1 cellular context compared by ENCODE assay signal in the genomic region with DNA sequence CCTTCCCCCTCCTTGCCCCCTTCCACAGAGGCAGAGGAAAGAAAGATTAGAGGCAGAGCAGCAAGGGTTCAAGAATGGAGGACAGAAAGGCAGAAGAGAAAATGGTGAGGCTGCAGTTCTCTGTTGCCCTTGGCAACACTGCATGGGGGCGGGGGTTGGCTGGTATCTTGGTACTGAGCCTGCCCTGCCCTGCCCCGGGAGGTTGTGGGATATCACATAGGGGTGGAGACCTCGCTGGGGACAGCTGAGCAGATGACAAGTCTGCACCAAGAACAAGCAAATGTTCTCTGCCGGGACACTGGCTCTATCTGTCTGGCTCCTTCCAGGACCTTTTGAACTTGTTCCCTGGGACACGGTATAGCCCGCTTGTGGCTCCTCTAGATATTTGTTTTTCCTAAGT.
TF ChIP-seq lines count a peak whose summit lies in the region.

No MANE protein-coding gene starts in this region.

TF ChIP-seq in GM23338, 12 proteins besides CTCF, POLR2A, EP300 and RAD21 (continued from another document):
- TF ChIP-seq CREB1 (CRISPR knock-in tag; IDR thresholded peaks at IDR 0.05; ENCODE audit: low read depth) (no peak), STAT1 (IDR thresholded peaks at IDR 0.05; ENCODE audit: unreplicated experiment) (no peak)
- TF ChIP-seq, protein P1, sequence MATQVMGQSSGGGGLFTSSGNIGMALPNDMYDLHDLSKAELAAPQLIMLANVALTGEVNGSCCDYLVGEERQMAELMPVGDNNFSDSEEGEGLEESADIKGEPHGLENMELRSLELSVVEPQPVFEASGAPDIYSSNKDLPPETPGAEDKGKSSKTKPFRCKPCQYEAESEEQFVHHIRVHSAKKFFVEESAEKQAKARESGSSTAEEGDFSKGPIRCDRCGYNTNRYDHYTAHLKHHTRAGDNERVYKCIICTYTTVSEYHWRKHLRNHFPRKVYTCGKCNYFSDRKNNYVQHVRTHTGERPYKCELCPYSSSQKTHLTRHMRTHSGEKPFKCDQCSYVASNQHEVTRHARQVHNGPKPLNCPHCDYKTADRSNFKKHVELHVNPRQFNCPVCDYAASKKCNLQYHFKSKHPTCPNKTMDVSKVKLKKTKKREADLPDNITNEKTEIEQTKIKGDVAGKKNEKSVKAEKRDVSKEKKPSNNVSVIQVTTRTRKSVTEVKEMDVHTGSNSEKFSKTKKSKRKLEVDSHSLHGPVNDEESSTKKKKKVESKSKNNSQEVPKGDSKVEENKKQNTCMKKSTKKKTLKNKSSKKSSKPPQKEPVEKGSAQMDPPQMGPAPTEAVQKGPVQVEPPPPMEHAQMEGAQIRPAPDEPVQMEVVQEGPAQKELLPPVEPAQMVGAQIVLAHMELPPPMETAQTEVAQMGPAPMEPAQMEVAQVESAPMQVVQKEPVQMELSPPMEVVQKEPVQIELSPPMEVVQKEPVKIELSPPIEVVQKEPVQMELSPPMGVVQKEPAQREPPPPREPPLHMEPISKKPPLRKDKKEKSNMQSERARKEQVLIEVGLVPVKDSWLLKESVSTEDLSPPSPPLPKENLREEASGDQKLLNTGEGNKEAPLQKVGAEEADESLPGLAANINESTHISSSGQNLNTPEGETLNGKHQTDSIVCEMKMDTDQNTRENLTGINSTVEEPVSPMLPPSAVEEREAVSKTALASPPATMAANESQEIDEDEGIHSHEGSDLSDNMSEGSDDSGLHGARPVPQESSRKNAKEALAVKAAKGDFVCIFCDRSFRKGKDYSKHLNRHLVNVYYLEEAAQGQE (IDR thresholded peaks at IDR 0.05; ENCODE audit: unreplicated experiment), result no peak
